ENCODE assay signal across 1 cellular context in the genomic region with DNA sequence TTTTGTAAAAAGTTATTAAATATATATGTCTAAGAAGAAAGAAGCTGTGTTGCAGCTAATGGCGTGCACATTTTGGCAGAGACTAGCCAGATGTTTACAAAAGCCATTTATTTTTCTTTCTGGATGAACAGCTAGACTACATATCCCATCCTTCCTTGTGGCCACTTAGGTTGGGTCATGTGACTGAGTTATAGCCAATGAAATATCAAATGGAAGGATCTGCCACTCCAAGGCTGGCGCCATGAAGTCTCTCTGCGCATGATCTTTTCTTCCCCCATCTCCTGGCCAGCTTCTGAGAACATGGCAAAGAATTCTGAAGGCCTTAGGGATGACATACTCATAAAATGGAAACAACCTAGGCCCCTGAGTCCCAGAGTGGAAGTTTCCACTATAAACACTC.
TF ChIP-seq lines count a peak whose summit lies in the region.

No MANE protein-coding gene starts in this region.

TF ChIP-seq in HCT116, 20 proteins besides CTCF, POLR2A, EP300 and RAD21:
- no peak for TF ChIP-seq CEBPB (IDR thresholded peaks at IDR 0.05; ENCODE audit: low read depth)
- no peak for TF ChIP-seq JUND (IDR thresholded peaks at IDR 0.05)
- no peak for TF ChIP-seq EGR1 (IDR thresholded peaks at IDR 0.05; ENCODE audit: low read depth)
- no peak for TF ChIP-seq POLR2AphosphoS5 (IDR thresholded peaks at IDR 0.05; ENCODE audit: low read depth, low read length)
- TF ChIP-seq ZFX (IDR thresholded peaks at IDR 0.05) = no peak
- no peak for TF ChIP-seq SRF (IDR thresholded peaks at IDR 0.05; ENCODE audit: low read depth)
- no peak for TF ChIP-seq SIN3A (IDR thresholded peaks at IDR 0.05; ENCODE audit: low read depth)
- no peak for TF ChIP-seq ELF1 (IDR thresholded peaks at IDR 0.05; ENCODE audit: borderline replicate concordance, low read depth)
- TF ChIP-seq MAX (IDR thresholded peaks at IDR 0.05) = no peak
- TF ChIP-seq FOSL1 (IDR thresholded peaks at IDR 0.05; ENCODE audit: low read depth) = no peak
- no peak for TF ChIP-seq TCF7L2 (IDR thresholded peaks at IDR 0.05; ENCODE audit: borderline replicate concordance, extremely low read depth, insufficient read depth, insufficient read length)
- no peak for TF ChIP-seq REST (IDR thresholded peaks at IDR 0.05; ENCODE audit: low read depth)
- no peak for TF ChIP-seq YY1 (IDR thresholded peaks at IDR 0.05; ENCODE audit: extremely low read depth, insufficient replicate concordance, low read depth, low read length)
- TF ChIP-seq, protein P1, sequence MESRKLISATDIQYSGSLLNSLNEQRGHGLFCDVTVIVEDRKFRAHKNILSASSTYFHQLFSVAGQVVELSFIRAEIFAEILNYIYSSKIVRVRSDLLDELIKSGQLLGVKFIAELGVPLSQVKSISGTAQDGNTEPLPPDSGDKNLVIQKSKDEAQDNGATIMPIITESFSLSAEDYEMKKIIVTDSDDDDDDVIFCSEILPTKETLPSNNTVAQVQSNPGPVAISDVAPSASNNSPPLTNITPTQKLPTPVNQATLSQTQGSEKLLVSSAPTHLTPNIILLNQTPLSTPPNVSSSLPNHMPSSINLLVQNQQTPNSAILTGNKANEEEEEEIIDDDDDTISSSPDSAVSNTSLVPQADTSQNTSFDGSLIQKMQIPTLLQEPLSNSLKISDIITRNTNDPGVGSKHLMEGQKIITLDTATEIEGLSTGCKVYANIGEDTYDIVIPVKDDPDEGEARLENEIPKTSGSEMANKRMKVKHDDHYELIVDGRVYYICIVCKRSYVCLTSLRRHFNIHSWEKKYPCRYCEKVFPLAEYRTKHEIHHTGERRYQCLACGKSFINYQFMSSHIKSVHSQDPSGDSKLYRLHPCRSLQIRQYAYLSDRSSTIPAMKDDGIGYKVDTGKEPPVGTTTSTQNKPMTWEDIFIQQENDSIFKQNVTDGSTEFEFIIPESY (IDR thresholded peaks at IDR 0.05; ENCODE audit: extremely low read depth, insufficient replicate concordance, low read length) = no peak
- TF ChIP-seq SP1 (IDR thresholded peaks at IDR 0.05; ENCODE audit: low read depth) = no peak
TF ChIP-seq in HCT116: peak in this region for 0.
